ENCODE assay signal across 21 cellular contexts in the genomic region with DNA sequence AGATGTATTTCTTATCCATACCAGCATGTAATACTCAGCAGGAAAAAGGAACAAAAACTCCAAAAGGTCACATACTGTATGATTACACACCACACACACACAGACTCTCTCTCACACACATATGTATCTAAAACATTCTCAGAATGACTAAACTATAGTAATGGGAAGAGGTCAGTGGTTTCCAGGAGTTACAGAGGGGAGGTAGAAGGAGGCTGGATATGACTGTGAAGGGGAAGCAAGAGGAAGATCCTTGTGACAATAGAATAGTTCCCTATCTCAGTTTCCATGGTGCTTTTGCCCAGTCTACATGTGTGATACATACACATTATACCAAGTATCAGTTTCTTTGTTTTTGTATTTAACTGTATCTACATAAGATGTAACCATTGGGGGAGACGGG.
DNase-seq lines count a peak whose midpoint lies in the region; ATAC-seq and TF ChIP-seq lines count a peak whose summit lies in the region.
"Had no signal": no experiment of that assay in that cellular context is flagged by ENCODE, and none has a peak within 500 bp of the region (broad histone marks: within the 10 kb centered on the region; RNA-seq: fewer than 3 reads in every experiment).

No MANE protein-coding gene starts in this region.

- H3K27me3 ChIP-seq in OCI-LY3 (ENCODE audit: low read depth, low read length): no peaks in the 10 kb centered on the region
- H3K27me3 ChIP-seq in HAP-1 (ENCODE audit: low read depth): no peaks in the 10 kb centered on the region
- H3K27me3 ChIP-seq: BLaER1, gastroesophageal sphincter had no signal

- no peak for TF ChIP-seq CTCF in OCI-LY3 (IDR thresholded peaks at IDR 0.05; ENCODE audit: low read depth, low read length)

- in situ Hi-C loops in HAP-1 (cut with MboI; ENCODE audit: low sequenced_read_pairs): no loop called here

- peaks cover 47% of the 10 kb centered on the region for H3K4me1 ChIP-seq in OCI-LY3 (ENCODE audit: low read length)
- no peaks in the 10 kb centered on the region for H3K4me1 ChIP-seq in HAP-1
- H3K4me1 ChIP-seq: BLaER1, gastroesophageal sphincter had no signal

- H3K79me2 ChIP-seq in OCI-LY3 (ENCODE audit: low read length): no peaks in the 10 kb centered on the region

- DNase-seq in DMS79 treated with DMSO at 0.1 percent for 48 hours (lab: John Stamatoyannopoulos, UW): no peak
- no peak for DNase-seq in HAP-1 (ENCODE audit: low spot score in 2 of 2)
- DNase-seq in KG1 (lab: John Stamatoyannopoulos, UW): no peak
- DNase-seq: activated CD4-positive, alpha-beta memory T cell treated with anti-CD3 and anti-CD28 coated beads, Interleukin-2, amount 10 ng/mL, durations not matched to agents 7 days and 5 days; activated naive CD8-positive, alpha-beta T cell treated with anti-CD3 and anti-CD28 coated beads, Interleukin-2, amount 50 U/mL, for 24 hours; GDM1; left cardiac atrium; midbrain; MM.1S; NCI-H2029; NCI-H446 treated with DMSO at 0.1 percent for 48 hours had no signal

- no peaks in the 10 kb centered on the region for H4K20me1 ChIP-seq in OCI-LY3 (ENCODE audit: insufficient read depth, low read length)
- H4K20me1 ChIP-seq: BLaER1 had no signal

- no peak overlapping the region for H3K4me2 ChIP-seq in OCI-LY3 (ENCODE audit: low read length)
- H3K4me2 ChIP-seq: BLaER1 had no signal

- ATAC-seq in GM19351 (IDR thresholded peaks at IDR 0.05; ENCODE audit: unreplicated experiment) (peak; percentile 57), GM21717 (IDR thresholded peaks at IDR 0.05; ENCODE audit: unreplicated experiment) (peak; percentile 91), HG03097 (IDR thresholded peaks at IDR 0.05; ENCODE audit: low FRiP score, unreplicated experiment) (peak; percentile 54)
- ATAC-seq: activated naive CD8-positive, alpha-beta T cell treated with anti-CD3 and anti-CD28 coated beads, Interleukin-2, amount 50 U/mL, for 24 hours; gastroesophageal sphincter; HCT116; left cardiac atrium had no signal

- H3K9me3 ChIP-seq in OCI-LY3 (ENCODE audit: insufficient read depth, low read length) (no peaks in the 10 kb centered on the region), HAP-1 (no peaks in the 10 kb centered on the region)
- H3K9me3 ChIP-seq: gastroesophageal sphincter had no signal

- H3K4me3 ChIP-seq in OCI-LY3 (ENCODE audit: low read length): no peak overlapping the region
- no peak overlapping the region for H3K4me3 ChIP-seq in HAP-1
- H3K4me3 ChIP-seq: BLaER1, gastroesophageal sphincter had no signal

- H2AFZ ChIP-seq in OCI-LY3 (ENCODE audit: low read depth, low read length): no peak overlapping the region

- H3K27ac ChIP-seq in OCI-LY3 (ENCODE audit: low read length): peak overlapping the region; percentile 8; the same call in 1 of the 2 replicates
- H3K27ac ChIP-seq: BLaER1, epithelial cell of prostate, gastroesophageal sphincter, RWPE1, VCaP had no signal

- no peaks in the 10 kb centered on the region for H3K36me3 ChIP-seq in OCI-LY3 (replicated peaks; ENCODE audit: low read depth, low read length)
- no peaks in the 10 kb centered on the region for H3K36me3 ChIP-seq in HAP-1 (replicated peaks)
- H3K36me3 ChIP-seq: BLaER1, gastroesophageal sphincter had no signal

- no peak overlapping the region for H3K9ac ChIP-seq in OCI-LY3 (ENCODE audit: low read length)
- H3K9ac ChIP-seq: BLaER1 had no signal
